20 cellular contexts compared by ENCODE assay signal in the genomic region with DNA sequence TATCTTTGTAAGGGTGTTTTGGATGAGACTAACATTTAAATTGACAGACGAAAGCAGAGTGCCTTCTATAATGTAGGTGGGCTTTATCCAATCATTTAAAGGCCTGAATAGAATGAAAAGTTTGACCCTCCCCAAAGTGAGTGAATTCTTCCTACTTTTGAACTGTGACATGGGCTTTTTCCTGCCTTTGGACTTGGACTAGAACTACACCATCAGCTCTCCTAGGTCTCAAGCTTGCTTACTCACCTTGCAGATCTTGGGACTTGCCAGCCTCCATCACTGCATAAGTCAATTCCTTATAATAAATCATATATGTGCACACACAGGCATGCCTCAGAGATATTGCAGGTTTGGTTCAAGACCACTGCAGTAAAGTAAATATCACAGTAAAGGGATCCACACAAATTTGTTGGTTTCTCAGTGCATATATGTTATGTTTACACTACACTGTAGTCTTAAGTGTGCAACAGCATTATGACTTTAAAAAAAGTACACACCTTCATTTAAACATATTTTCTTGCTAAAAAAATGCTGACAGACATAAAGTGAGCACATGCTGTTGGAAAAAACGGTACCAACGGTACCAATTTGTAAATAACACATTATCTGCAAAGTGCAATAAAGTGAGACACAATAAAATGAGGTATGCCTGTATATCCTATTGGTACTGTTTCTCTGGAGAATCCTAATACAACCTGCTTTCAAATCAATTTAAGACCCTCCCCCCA.
"Had no signal": no experiment of that assay in that cellular context is flagged by ENCODE, and none has a peak within 500 bp of the region (broad histone marks: within the 10 kb centered on the region; RNA-seq: fewer than 3 reads in every experiment).

No MANE protein-coding gene starts in this region.

- ATAC-seq: T-cell, upper lobe of right lung had no signal

- H3K9ac ChIP-seq: neural progenitor cell had no signal

- H3K9me3 ChIP-seq: esophagus muscularis mucosa, ovary, sigmoid colon, suprapubic skin, upper lobe of right lung had no signal

- H3K27ac ChIP-seq: neural progenitor cell, ovary had no signal

- H3K4me3 ChIP-seq: ovary had no signal

- H3K4me1 ChIP-seq: upper lobe of right lung had no signal

- H3K36me3 ChIP-seq: esophagus muscularis mucosa, neural progenitor cell, ovary, sigmoid colon, spleen, suprapubic skin, upper lobe of right lung had no signal

- H3K9me3 Mint-ChIP-seq: activated CD4-positive, alpha-beta memory T cell treated with anti-CD3 and anti-CD28 coated beads for 36 hours; activated naive CD4-positive, alpha-beta T cell treated with anti-CD3 and anti-CD28 coated beads, Interleukin-2, amount 50 U/mL, for 24 hours; central memory CD8-positive, alpha-beta T cell; immature natural killer cell; stimulated activated naive CD8-positive, alpha-beta T cell treated with anti-CD3 and anti-CD28 coated beads, Interleukin-15, Interleukin-2, amounts not matched to agents 100 ng/mL and 50 ng/mL, for 24 hours had no signal

- H3K36me3 Mint-ChIP-seq: activated CD4-positive, alpha-beta memory T cell treated with anti-CD3 and anti-CD28 coated beads for 36 hours; activated naive CD4-positive, alpha-beta T cell treated with anti-CD3 and anti-CD28 coated beads, Interleukin-2, amount 50 U/mL, for 24 hours; brain; T-cell had no signal

- DNase-seq: activated CD4-positive, alpha-beta memory T cell treated with anti-CD3 and anti-CD28 coated beads for 36 hours; activated CD4-positive, alpha-beta T cell treated with anti-CD3 and anti-CD28 coated beads for 1 hour; activated effector memory CD4-positive, alpha-beta T cell treated with Interleukin-2 at 50 U/mL for 16 hours; activated T-cell treated with anti-CD3 and anti-CD28 coated beads, Interleukin-2, amount 50 U/mL, for 24 hours; amygdala; immature natural killer cell; mesendoderm; ovary; sigmoid colon; spleen; T-cell; T-helper 9 cell; upper lobe of right lung had no signal

- H2AFZ ChIP-seq: neural progenitor cell had no signal

- H3K27ac Mint-ChIP-seq: activated CD4-positive, alpha-beta memory T cell treated with anti-CD3 and anti-CD28 coated beads for 36 hours; activated naive CD4-positive, alpha-beta T cell treated with anti-CD3 and anti-CD28 coated beads, Interleukin-2, amount 50 U/mL, for 24 hours; activated T-cell treated with anti-CD3 and anti-CD28 coated beads, Interleukin-2, amount 50 U/mL, for 24 hours; neural progenitor cell; stimulated activated naive CD8-positive, alpha-beta T cell treated with anti-CD3 and anti-CD28 coated beads, Interleukin-15, Interleukin-2, amounts not matched to agents 100 ng/mL and 50 ng/mL, for 24 hours; T-cell had no signal

- H3K27me3 ChIP-seq: esophagus muscularis mucosa, ovary, sigmoid colon, spleen, suprapubic skin, upper lobe of right lung had no signal
